In the genomic region with DNA sequence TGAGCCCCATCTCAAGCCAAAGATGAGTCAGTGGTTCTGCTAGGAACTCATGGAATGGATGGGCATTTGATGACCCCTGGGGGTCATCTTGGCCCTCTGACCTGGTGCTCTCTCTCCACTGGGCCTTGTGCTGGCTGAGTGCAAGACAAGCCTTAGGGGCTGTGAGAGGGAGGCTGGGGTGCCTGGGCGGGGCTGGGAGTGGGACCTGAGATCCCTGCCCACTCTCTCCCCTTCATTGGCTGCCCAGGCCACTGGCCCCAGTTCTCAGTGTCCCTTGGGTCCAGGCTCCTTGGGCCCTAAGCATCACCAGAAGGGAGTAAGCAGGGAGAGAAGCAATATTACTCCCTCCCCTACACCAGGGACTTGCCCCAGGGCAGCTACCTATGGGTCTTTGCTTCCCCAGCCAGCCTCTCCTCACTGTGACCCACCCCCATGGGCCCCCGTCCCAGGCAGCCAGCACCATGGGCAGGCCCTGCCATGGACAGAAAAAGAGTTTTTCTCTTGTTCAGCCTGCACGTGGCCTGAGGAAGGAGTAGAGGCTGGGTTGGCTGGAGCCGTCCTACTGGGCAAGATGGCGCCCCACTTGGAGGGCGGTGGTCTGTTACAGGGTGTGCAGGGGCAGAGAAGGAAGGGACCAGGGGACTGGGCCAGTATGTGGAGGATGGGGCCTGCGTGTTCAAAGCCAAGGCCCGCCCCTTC, we compare ENCODE assay signal across 21 cellular contexts. TPM values are rescaled to one million over a fixed set of nuclear protein-coding genes. Genes with fewer than 3 reads are reported as not detected.
"Had no signal": no experiment of that assay in that cellular context is flagged by ENCODE, and none has a peak within 500 bp of the region (broad histone marks: within the 10 kb centered on the region; RNA-seq: fewer than 3 reads in every experiment).

No MANE protein-coding gene starts in this region.

- ATAC-seq: activated CD8-positive, alpha-beta T cell treated with anti-CD3 and anti-CD28 coated beads, Interleukin-2, amount 10 ng/mL, durations not matched to agents 7 days and 5 days; activated naive CD4-positive, alpha-beta T cell treated with anti-CD3 and anti-CD28 coated beads, Interleukin-2, amount 50 U/mL, for 72 hours; gastrocnemius medialis; natural killer cell; psoas muscle had no signal

- H3K36me3 ChIP-seq: adrenal gland, breast epithelium, neutrophil, ovary, WERI-Rb-1 had no signal

- H3K9me3 ChIP-seq: adrenal gland, breast epithelium, esophagus squamous epithelium, gastrocnemius medialis, neutrophil, ovary, psoas muscle, right atrium auricular region had no signal

- H3K9me3 Mint-ChIP-seq: activated naive CD4-positive, alpha-beta T cell treated with anti-CD3 and anti-CD28 coated beads, Interleukin-2, amount 50 U/mL, for 72 hours; natural killer cell had no signal

- H3K27me3 ChIP-seq: adrenal gland, breast epithelium, esophagus squamous epithelium, gastrocnemius medialis, ovary, right atrium auricular region had no signal

- H3K4me3 ChIP-seq: adrenal gland, breast epithelium, coronary artery, esophagus squamous epithelium, gastrocnemius medialis, ovary, psoas muscle, right atrium auricular region, skin epidermis had no signal

- H3K27ac Mint-ChIP-seq: activated CD8-positive, alpha-beta T cell treated with anti-CD3 and anti-CD28 coated beads, Interleukin-2, amount 10 ng/mL, durations not matched to agents 7 days and 5 days; activated naive CD4-positive, alpha-beta T cell treated with anti-CD3 and anti-CD28 coated beads, Interleukin-2, amount 50 U/mL, for 72 hours; natural killer cell had no signal

- H3K4me3 Mint-ChIP-seq: activated CD8-positive, alpha-beta T cell treated with anti-CD3 and anti-CD28 coated beads, Interleukin-2, amount 10 ng/mL, durations not matched to agents 7 days and 5 days; natural killer cell had no signal

- DNase-seq: activated CD4-positive, alpha-beta T cell treated with anti-CD3 and anti-CD28 coated beads, Interleukin-2, amount 50 U/mL, for 1 hour; activated CD4-positive, CD25-positive, alpha-beta regulatory T cell treated with anti-CD3 and anti-CD28 coated beads, Interleukin-2, amount 50 U/mL, for 72 hours; activated CD8-positive, alpha-beta T cell treated with anti-CD3 and anti-CD28 coated beads, Interleukin-2, amount 10 ng/mL, durations not matched to agents 7 days and 5 days; adrenal gland; esophagus squamous epithelium; gastrocnemius medialis; midbrain; natural killer cell; psoas muscle; stimulated activated CD4-positive, alpha-beta T cell treated with anti-CD3 and anti-CD28 coated beads, Interleukin-2, amount 100 ng/mL, for 24 hours; stimulated activated naive CD4-positive, alpha-beta T cell; T-helper 1 cell; WERI-Rb-1 had no signal

- H3K36me3 Mint-ChIP-seq: activated naive CD4-positive, alpha-beta T cell treated with anti-CD3 and anti-CD28 coated beads, Interleukin-2, amount 50 U/mL, for 72 hours; natural killer cell had no signal

- H3K27ac ChIP-seq: adrenal gland, breast epithelium, esophagus squamous epithelium, gastrocnemius medialis, neutrophil, ovary, psoas muscle, right atrium auricular region, skin epidermis, WERI-Rb-1 had no signal

RNA-seq across cellular contexts. Expression of gene ATOH8, which starts 33.6 kb away (rescaled TPM):
- total RNA-seq: activated naive CD4-positive, alpha-beta T cell treated with anti-CD3 and anti-CD28 coated beads, Interleukin-2, amount 50 U/mL, for 72 hours had no signal
- polyA plus RNA-seq: keratinocyte had no signal
